Comparison of ENCODE assay signal across 1 cellular context in the genomic region with DNA sequence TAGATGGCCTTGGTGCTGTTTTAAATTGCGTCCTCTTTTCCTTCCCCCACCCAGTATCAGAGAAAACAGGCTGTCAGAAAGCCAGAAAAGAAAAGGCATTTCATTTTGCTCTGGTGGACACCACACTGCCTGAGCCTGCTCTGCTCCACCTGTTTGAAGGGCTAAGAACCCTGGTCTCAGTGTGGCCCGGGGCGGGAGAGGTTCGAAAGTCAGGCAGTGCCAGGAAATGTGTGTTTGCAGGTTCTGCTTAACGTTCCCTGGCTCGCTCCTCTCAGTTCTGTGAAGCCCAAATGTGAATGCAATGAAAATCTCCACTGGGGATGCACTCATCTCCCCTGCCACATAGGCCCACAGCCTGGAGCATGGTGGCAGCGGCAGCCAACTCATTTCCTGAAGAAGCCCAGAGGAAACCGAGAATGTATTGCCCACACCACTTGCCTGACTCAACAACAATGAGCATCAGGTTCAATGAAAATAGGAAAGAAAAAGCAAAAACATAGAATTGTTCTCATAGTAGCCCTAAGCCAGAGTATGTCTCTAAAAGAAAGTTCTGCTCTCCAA.
TF ChIP-seq lines count a peak whose summit lies in the region.

No MANE protein-coding gene starts in this region.

TF ChIP-seq in H1, 55 proteins besides CTCF, POLR2A, EP300 and RAD21:
- TF ChIP-seq SRF (IDR thresholded peaks at IDR 0.05; ENCODE audit: low read depth, low read length) (no peak), RXRA (IDR thresholded peaks at IDR 0.05; ENCODE audit: insufficient read depth, low read depth, low read length) (no peak), SIX5 (IDR thresholded peaks at IDR 0.05; ENCODE audit: low read depth, low read length) (no peak), ZNF274 (IDR thresholded peaks at IDR 0.05; ENCODE audit: borderline replicate concordance, extremely low read depth, low read length) (no peak), SIN3A (conservative IDR thresholded peaks at IDR 0.05 in 1 of 2, IDR thresholded peaks at IDR 0.05 in 1 of 2; ENCODE audit: low read depth in 1 of 2, low read length in 2 of 2) (no peak), KDM4A (IDR thresholded peaks at IDR 0.05; ENCODE audit: low read depth, low read length, severe bottlenecking) (no peak), MAFK (IDR thresholded peaks at IDR 0.05; ENCODE audit: low read depth, low read length) (no peak)
- TF ChIP-seq, protein P1, sequence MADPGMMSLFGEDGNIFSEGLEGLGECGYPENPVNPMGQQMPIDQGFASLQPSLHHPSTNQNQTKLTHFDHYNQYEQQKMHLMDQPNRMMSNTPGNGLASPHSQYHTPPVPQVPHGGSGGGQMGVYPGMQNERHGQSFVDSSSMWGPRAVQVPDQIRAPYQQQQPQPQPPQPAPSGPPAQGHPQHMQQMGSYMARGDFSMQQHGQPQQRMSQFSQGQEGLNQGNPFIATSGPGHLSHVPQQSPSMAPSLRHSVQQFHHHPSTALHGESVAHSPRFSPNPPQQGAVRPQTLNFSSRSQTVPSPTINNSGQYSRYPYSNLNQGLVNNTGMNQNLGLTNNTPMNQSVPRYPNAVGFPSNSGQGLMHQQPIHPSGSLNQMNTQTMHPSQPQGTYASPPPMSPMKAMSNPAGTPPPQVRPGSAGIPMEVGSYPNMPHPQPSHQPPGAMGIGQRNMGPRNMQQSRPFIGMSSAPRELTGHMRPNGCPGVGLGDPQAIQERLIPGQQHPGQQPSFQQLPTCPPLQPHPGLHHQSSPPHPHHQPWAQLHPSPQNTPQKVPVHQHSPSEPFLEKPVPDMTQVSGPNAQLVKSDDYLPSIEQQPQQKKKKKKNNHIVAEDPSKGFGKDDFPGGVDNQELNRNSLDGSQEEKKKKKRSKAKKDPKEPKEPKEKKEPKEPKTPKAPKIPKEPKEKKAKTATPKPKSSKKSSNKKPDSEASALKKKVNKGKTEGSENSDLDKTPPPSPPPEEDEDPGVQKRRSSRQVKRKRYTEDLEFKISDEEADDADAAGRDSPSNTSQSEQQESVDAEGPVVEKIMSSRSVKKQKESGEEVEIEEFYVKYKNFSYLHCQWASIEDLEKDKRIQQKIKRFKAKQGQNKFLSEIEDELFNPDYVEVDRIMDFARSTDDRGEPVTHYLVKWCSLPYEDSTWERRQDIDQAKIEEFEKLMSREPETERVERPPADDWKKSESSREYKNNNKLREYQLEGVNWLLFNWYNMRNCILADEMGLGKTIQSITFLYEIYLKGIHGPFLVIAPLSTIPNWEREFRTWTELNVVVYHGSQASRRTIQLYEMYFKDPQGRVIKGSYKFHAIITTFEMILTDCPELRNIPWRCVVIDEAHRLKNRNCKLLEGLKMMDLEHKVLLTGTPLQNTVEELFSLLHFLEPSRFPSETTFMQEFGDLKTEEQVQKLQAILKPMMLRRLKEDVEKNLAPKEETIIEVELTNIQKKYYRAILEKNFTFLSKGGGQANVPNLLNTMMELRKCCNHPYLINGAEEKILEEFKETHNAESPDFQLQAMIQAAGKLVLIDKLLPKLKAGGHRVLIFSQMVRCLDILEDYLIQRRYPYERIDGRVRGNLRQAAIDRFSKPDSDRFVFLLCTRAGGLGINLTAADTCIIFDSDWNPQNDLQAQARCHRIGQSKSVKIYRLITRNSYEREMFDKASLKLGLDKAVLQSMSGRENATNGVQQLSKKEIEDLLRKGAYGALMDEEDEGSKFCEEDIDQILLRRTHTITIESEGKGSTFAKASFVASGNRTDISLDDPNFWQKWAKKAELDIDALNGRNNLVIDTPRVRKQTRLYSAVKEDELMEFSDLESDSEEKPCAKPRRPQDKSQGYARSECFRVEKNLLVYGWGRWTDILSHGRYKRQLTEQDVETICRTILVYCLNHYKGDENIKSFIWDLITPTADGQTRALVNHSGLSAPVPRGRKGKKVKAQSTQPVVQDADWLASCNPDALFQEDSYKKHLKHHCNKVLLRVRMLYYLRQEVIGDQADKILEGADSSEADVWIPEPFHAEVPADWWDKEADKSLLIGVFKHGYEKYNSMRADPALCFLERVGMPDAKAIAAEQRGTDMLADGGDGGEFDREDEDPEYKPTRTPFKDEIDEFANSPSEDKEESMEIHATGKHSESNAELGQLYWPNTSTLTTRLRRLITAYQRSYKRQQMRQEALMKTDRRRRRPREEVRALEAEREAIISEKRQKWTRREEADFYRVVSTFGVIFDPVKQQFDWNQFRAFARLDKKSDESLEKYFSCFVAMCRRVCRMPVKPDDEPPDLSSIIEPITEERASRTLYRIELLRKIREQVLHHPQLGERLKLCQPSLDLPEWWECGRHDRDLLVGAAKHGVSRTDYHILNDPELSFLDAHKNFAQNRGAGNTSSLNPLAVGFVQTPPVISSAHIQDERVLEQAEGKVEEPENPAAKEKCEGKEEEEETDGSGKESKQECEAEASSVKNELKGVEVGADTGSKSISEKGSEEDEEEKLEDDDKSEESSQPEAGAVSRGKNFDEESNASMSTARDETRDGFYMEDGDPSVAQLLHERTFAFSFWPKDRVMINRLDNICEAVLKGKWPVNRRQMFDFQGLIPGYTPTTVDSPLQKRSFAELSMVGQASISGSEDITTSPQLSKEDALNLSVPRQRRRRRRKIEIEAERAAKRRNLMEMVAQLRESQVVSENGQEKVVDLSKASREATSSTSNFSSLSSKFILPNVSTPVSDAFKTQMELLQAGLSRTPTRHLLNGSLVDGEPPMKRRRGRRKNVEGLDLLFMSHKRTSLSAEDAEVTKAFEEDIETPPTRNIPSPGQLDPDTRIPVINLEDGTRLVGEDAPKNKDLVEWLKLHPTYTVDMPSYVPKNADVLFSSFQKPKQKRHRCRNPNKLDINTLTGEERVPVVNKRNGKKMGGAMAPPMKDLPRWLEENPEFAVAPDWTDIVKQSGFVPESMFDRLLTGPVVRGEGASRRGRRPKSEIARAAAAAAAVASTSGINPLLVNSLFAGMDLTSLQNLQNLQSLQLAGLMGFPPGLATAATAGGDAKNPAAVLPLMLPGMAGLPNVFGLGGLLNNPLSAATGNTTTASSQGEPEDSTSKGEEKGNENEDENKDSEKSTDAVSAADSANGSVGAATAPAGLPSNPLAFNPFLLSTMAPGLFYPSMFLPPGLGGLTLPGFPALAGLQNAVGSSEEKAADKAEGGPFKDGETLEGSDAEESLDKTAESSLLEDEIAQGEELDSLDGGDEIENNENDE (IDR thresholded peaks at IDR 0.05; ENCODE audit: insufficient replicate concordance, low read length), result no peak
- TF ChIP-seq, protein P2, sequence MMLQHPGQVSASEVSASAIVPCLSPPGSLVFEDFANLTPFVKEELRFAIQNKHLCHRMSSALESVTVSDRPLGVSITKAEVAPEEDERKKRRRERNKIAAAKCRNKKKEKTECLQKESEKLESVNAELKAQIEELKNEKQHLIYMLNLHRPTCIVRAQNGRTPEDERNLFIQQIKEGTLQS (IDR thresholded peaks at IDR 0.05; ENCODE audit: insufficient read depth, low read depth, low read length), result no peak
